In the genomic region with DNA sequence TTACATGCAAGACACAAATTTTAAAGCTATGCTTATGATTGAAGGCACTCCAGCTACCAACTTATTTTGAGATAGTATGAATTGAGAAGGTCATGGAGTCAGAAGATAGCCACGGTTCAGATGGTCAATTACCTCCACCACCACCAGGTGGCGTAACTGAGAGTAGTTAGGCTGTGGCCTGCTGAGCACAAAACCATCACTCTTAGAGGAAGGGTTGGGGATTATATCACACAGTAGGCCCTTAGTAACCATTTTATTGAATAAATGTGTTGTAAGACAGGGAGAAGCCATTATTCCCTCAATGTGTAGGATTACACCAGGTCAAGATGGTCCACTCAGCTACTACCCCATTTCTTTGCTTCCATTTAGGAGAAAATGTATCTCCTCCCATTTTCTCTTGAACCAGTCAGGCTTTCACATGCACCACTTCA, we compare ENCODE assay signal across 1 cellular context.
TF ChIP-seq lines count a peak whose summit lies in the region.

No MANE protein-coding gene starts in this region.

TF ChIP-seq in GM23338, 12 proteins besides CTCF, POLR2A, EP300 and RAD21 (continued from another document):
- TF ChIP-seq, protein P1, sequence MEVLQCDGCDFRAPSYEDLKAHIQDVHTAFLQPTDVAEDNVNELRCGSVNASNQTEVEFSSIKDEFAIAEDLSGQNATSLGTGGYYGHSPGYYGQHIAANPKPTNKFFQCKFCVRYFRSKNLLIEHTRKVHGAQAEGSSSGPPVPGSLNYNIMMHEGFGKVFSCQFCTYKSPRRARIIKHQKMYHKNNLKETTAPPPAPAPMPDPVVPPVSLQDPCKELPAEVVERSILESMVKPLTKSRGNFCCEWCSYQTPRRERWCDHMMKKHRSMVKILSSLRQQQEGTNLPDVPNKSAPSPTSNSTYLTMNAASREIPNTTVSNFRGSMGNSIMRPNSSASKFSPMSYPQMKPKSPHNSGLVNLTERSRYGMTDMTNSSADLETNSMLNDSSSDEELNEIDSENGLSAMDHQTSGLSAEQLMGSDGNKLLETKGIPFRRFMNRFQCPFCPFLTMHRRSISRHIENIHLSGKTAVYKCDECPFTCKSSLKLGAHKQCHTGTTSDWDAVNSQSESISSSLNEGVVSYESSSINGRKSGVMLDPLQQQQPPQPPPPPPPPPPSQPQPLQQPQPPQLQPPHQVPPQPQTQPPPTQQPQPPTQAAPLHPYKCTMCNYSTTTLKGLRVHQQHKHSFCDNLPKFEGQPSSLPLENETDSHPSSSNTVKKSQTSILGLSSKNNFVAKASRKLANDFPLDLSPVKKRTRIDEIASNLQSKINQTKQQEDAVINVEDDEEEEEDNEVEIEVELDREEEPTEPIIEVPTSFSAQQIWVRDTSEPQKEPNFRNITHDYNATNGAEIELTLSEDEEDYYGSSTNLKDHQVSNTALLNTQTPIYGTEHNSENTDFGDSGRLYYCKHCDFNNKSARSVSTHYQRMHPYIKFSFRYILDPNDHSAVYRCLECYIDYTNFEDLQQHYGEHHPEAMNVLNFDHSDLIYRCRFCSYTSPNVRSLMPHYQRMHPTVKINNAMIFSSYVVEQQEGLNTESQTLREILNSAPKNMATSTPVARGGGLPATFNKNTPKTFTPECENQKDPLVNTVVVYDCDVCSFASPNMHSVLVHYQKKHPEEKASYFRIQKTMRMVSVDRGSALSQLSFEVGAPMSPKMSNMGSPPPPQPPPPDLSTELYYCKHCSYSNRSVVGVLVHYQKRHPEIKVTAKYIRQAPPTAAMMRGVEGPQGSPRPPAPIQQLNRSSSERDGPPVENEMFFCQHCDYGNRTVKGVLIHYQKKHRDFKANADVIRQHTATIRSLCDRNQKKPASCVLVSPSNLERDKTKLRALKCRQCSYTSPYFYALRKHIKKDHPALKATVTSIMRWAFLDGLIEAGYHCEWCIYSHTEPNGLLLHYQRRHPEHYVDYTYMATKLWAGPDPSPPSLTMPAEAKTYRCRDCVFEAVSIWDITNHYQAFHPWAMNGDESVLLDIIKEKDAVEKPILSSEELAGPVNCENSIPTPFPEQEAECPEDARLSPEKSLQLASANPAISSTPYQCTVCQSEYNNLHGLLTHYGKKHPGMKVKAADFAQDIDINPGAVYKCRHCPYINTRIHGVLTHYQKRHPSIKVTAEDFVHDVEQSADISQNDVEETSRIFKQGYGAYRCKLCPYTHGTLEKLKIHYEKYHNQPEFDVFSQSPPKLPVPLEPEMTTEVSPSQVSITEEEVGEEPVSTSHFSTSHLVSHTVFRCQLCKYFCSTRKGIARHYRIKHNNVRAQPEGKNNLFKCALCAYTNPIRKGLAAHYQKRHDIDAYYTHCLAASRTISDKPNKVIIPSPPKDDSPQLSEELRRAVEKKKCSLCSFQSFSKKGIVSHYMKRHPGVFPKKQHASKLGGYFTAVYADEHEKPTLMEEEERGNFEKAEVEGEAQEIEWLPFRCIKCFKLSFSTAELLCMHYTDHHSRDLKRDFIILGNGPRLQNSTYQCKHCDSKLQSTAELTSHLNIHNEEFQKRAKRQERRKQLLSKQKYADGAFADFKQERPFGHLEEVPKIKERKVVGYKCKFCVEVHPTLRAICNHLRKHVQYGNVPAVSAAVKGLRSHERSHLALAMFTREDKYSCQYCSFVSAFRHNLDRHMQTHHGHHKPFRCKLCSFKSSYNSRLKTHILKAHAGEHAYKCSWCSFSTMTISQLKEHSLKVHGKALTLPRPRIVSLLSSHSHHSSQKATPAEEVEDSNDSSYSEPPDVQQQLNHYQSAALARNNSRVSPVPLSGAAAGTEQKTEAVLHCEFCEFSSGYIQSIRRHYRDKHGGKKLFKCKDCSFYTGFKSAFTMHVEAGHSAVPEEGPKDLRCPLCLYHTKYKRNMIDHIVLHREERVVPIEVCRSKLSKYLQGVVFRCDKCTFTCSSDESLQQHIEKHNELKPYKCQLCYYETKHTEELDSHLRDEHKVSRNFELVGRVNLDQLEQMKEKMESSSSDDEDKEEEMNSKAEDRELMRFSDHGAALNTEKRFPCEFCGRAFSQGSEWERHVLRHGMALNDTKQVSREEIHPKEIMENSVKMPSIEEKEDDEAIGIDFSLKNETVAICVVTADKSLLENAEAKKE (CRISPR knock-in tag; IDR thresholded peaks at IDR 0.05): no peak
- TF ChIP-seq NANOG (IDR thresholded peaks at IDR 0.05; ENCODE audit: borderline replicate concordance) (no peak), POLR2AphosphoS5 (IDR thresholded peaks at IDR 0.05; ENCODE audit: low read depth) (no peak), CREB1 (CRISPR knock-in tag; IDR thresholded peaks at IDR 0.05; ENCODE audit: low read depth) (no peak)
